ENCODE assay signal across 1 cellular context in genomic region chr11:70530010-70530409, GRCh38.
TF ChIP-seq lines count a peak whose summit lies in the region.

No MANE protein-coding gene starts in this region.

TF ChIP-seq in K562, 482 proteins besides CTCF, POLR2A, EP300 and RAD21 (continued from another document):
- TF ChIP-seq, protein P1, sequence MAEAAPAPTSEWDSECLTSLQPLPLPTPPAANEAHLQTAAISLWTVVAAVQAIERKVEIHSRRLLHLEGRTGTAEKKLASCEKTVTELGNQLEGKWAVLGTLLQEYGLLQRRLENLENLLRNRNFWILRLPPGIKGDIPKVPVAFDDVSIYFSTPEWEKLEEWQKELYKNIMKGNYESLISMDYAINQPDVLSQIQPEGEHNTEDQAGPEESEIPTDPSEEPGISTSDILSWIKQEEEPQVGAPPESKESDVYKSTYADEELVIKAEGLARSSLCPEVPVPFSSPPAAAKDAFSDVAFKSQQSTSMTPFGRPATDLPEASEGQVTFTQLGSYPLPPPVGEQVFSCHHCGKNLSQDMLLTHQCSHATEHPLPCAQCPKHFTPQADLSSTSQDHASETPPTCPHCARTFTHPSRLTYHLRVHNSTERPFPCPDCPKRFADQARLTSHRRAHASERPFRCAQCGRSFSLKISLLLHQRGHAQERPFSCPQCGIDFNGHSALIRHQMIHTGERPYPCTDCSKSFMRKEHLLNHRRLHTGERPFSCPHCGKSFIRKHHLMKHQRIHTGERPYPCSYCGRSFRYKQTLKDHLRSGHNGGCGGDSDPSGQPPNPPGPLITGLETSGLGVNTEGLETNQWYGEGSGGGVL (CRISPR knock-in tag; IDR thresholded peaks at IDR 0.05) = no peak
- TF ChIP-seq ZBTB7A (IDR thresholded peaks at IDR 0.05; ENCODE audit: borderline replicate concordance, control insufficient read depth, low read depth, low read length) (no peak), NEUROD1 (IDR thresholded peaks at IDR 0.05; ENCODE audit: borderline replicate concordance, low read depth, low read length, partially characterized antibody) (no peak)
TF ChIP-seq in K562: peak in this region for 3.
